ENCODE assay signal across 23 cellular contexts in the genomic region with DNA sequence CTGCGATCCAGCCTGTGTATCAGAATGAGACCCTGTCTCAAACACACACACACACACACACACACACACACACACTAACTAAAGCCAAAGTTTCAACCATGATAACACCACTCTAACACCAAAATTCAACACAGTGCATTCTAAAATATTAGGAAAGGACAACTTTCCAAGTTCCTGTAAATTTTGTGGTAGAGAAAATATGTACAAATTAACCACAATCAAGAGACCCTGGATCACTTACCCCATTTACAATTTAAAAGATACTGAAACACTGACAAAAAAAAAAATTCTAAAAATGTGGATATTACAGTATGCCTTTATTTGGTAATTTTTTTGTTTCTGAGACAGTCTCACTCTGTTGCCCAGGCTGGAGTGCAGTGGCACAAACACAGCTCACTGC. TPM values are rescaled to one million over a fixed set of nuclear protein-coding genes. Genes with fewer than 3 reads are reported as not detected.
DNase-seq lines count a peak whose midpoint lies in the region; ATAC-seq and TF ChIP-seq lines count a peak whose summit lies in the region.
"Had no signal": no experiment of that assay in that cellular context is flagged by ENCODE, and none has a peak within 500 bp of the region (broad histone marks: within the 10 kb centered on the region; RNA-seq: fewer than 3 reads in every experiment).

No MANE protein-coding gene starts in this region.

- no peak overlapping the region; the same call in 1 of the 2 replicates for H3K56ac ChIP-seq in IMR-90 (ENCODE audit: extremely low read depth, insufficient read depth, low read length)

- H3K14ac ChIP-seq in IMR-90 (replicated peaks; ENCODE audit: low read depth, low read length) = peak overlapping the region; percentile 37; the same call in 1 of the 2 replicates

- peak overlapping the region; percentile 15 for H2BK5ac ChIP-seq in IMR-90 (ENCODE audit: low read depth, low read length, poor library complexity, severe bottlenecking)

- peak overlapping the region; percentile 61 for H3K27ac Mint-ChIP-seq in mesothelial cell of epicardium

- H3K36me3 Mint-ChIP-seq in mesothelial cell of epicardium = peaks cover 10% of the 10 kb centered on the region

- no peak overlapping the region for H3K4me3 ChIP-seq in IMR-90 (ENCODE audit: insufficient read depth, low read depth, low read length)
- H3K4me3 ChIP-seq in adrenal gland = no peak overlapping the region
- H3K4me3 ChIP-seq: BLaER1, GM23248, HAP-1 had no signal

- no peak overlapping the region for H3K9ac ChIP-seq in IMR-90 (ENCODE audit: low read depth, low read length)
- H3K9ac ChIP-seq: BLaER1, GM23248, SK-N-SH had no signal

- H3K4me1 ChIP-seq in IMR-90 (ENCODE audit: control insufficient read depth, insufficient read depth, low read length) (peaks cover 13% of the 10 kb centered on the region), adrenal gland (replicated peaks in 1 of 2) (peaks cover 0 to 30% of the 10 kb centered on the region in 2 donors)

- no peak overlapping the region for H3K4me3 Mint-ChIP-seq in mesothelial cell of epicardium
- H3K4me3 Mint-ChIP-seq: CD4-positive, CD25-positive, alpha-beta regulatory T cell had no signal

- H2BK20ac ChIP-seq in IMR-90 (ENCODE audit: low read depth, low read length) = no peak overlapping the region; the same call in 1 of the 2 replicates

- H3K4me2 ChIP-seq in IMR-90 (ENCODE audit: low read depth, low read length) = no peak overlapping the region
- H3K4me2 ChIP-seq: BLaER1, SK-N-SH had no signal

- H3K27me3 Mint-ChIP-seq in mesothelial cell of epicardium (ENCODE audit: low read depth) = no peaks in the 10 kb centered on the region
- H3K27me3 Mint-ChIP-seq: CD4-positive, CD25-positive, alpha-beta regulatory T cell had no signal

- peak overlapping the region; percentile 76; the same call in 1 of the 2 replicates for H3K27ac ChIP-seq in IMR-90 (ENCODE audit: insufficient read depth, low read length)
- no peak overlapping the region for H3K27ac ChIP-seq in adrenal gland
- H3K27ac ChIP-seq: BLaER1, GM23248 had no signal

- dilution Hi-C loops in IMR-90 (cut with HindIII; ENCODE audit: low sequenced_read_pairs, unreplicated experiment) = no loop called here

- H3K36me3 ChIP-seq in IMR-90 (ENCODE audit: control insufficient read depth, insufficient read depth, low read length) (peaks cover 3% of the 10 kb centered on the region), adrenal gland (replicated peaks in 1 of 2) (no peaks in the 10 kb centered on the region)
- H3K36me3 ChIP-seq: HAP-1 had no signal

- WGBS in IMR-90 (ENCODE audit: extremely low coverage in 2 of 2, insufficient read length in 1 of 2), 2 experiments = no CpG with 5 or more reads among the region's 1 CpG
- WGBS in adrenal gland, 4 donors = 55 to 82% (median 66%) methylated on average over 1 of the region's 1 CpG

- H3K27me3 ChIP-seq in IMR-90 (ENCODE audit: control insufficient read depth, insufficient read depth, low read length) (no peaks in the 10 kb centered on the region), adrenal gland (no peaks in the 10 kb centered on the region)
- H3K27me3 ChIP-seq: BLaER1 had no signal

- H3K9me3 ChIP-seq in IMR-90 (ENCODE audit: control insufficient read depth, insufficient read depth, low read length) (peaks cover 4% of the 10 kb centered on the region), adrenal gland (replicated peaks in 1 of 3) (no peaks in the 10 kb centered on the region)
- H3K9me3 ChIP-seq: HAP-1, SK-N-SH had no signal

- H3K9me1 ChIP-seq in IMR-90 (ENCODE audit: insufficient read depth, low read length) = peaks cover 27% of the 10 kb centered on the region

- H4K91ac ChIP-seq in IMR-90 (ENCODE audit: insufficient read depth, low read depth, low read length) = 0 out of 2 replicates have a peak overlapping the region, but pooled peaks have one; percentile 31

- ATAC-seq in IMR-90 (ENCODE audit: low read depth) (no peak), GM21737 (IDR thresholded peaks at IDR 0.05; ENCODE audit: unreplicated experiment) (no peak)
- ATAC-seq: Panc1 had no signal

- H2BK120ac ChIP-seq in IMR-90 (ENCODE audit: low read depth, low read length) = peak overlapping the region; percentile 37

- TF ChIP-seq CTCF in IMR-90 (conservative IDR thresholded peaks at IDR 0.05; ENCODE audit: low read depth, low read length) (no peak), mesothelial cell of epicardium (IDR thresholded peaks at IDR 0.05; ENCODE audit: unreplicated experiment) (no peak), adrenal gland (IDR thresholded peaks at IDR 0.05) (no peak)

- POLR2A ChIA-PET in IMR-90 (lab: Charles Lee; ENCODE audit: unreplicated experiment) = no interaction called here

- peaks cover 12 to 86% of the 10 kb centered on the region in 2 experiments for H3K79me1 ChIP-seq in IMR-90 (ENCODE audit: low read depth in 1 of 2, low read length in 2 of 2)

- peak overlapping the region; percentile 69; the same call in 1 of the 2 replicates for H2AK5ac ChIP-seq in IMR-90 (ENCODE audit: low read depth, low read length)

- DNase-seq in EH (ENCODE audit: low read depth) (peak; percentile 76), IMR-90 (no peak), astrocyte of the hippocampus (ENCODE audit: low read depth, low spot score) (peak; percentile 69), mesothelial cell of epicardium (ENCODE audit: low spot score in 2 of 2, unreplicated experiment in 2 of 2) (no peak), adrenal gland (no peak), NOMO-1 (lab: John Stamatoyannopoulos, UW; ENCODE audit: unreplicated experiment in 2 of 2) (no peak)
- DNase-seq: CD4-positive, CD25-positive, alpha-beta regulatory T cell; DMS153; GM23248; KG1; MM.1S; NCI-H2029; NCI-H446; NCI-H526; SIG-M5; SK-N-SH; SW 1271 had no signal

- no TSS peak for BruUV-seq in IMR-90 (replicated peaks; lab: Mats Ljungman, UMichigan)

- TF ChIP-seq RAD21 in IMR-90 (IDR thresholded peaks at IDR 0.05; ENCODE audit: low read length) = no peak

- no peak overlapping the region for H2AFZ ChIP-seq in IMR-90 (replicated peaks; ENCODE audit: low read length, poor library complexity)
- H2AFZ ChIP-seq: GM23248 had no signal

- peaks cover 8% of the 10 kb centered on the region for H3K9me3 Mint-ChIP-seq in mesothelial cell of epicardium

- in situ Hi-C loops in IMR-90 (cut with MboI; ENCODE audit: low sequenced_read_pairs) = no loop called here

- peak overlapping the region; percentile 48; the same call in 1 of the 2 replicates for H3K18ac ChIP-seq in IMR-90 (ENCODE audit: low read depth, low read length)

- TF ChIP-seq POLR2A in IMR-90 (IDR thresholded peaks at IDR 0.05; ENCODE audit: low read depth, low read length) (no peak), adrenal gland (IDR thresholded peaks at IDR 0.05) (no peak)

- peaks cover 97% of the 10 kb centered on the region for H4K20me1 ChIP-seq in IMR-90 (ENCODE audit: insufficient read depth, low read length)

- CTCF ChIA-PET in IMR-90 (lab: Yijun Ruan, JAX) = interaction anchor here (0.6 kb wide), 1 partner anchor 44 kb away, joined by 3 read pairs; no protein-coding TSS in a partner anchor

- H3K23ac ChIP-seq in IMR-90 (ENCODE audit: low read depth, low read length) = peak overlapping the region; percentile 73; the same call in 1 of the 2 replicates

- H4K5ac ChIP-seq in IMR-90 (ENCODE audit: low read depth, low read length) = peak overlapping the region; percentile 56; the same call in 1 of the 2 replicates

- H2BK15ac ChIP-seq in IMR-90 (ENCODE audit: low read depth, low read length) = no peak overlapping the region; the same call in 1 of the 3 replicates

- peak overlapping the region in 1 of 2 experiments; percentile 74; a peak in 1 of 4 replicates for H4K8ac ChIP-seq in IMR-90 (ENCODE audit: low read depth in 2 of 2, low read length in 2 of 2)

- intact Hi-C loops in IMR-90 (cut with micrococcal nuclease) = no loop called here
- intact Hi-C loops in adrenal gland (cut with DNase I) = no loop called here

- H2AK9ac ChIP-seq in IMR-90 (replicated peaks; ENCODE audit: low read depth, low read length, poor library complexity) = no peak overlapping the region

- H3K4ac ChIP-seq in IMR-90 (ENCODE audit: low read depth, low read length) = 0 out of 2 replicates have a peak overlapping the region, but pooled peaks have one; percentile 61

- H3K4me1 Mint-ChIP-seq in mesothelial cell of epicardium = peaks cover 25% of the 10 kb centered on the region

TF ChIP-seq in IMR-90, 13 proteins besides CTCF, POLR2A, EP300 and RAD21:
- no peak for TF ChIP-seq NFE2L2 (IDR thresholded peaks at IDR 0.05; ENCODE audit: low read depth, low read length)
- TF ChIP-seq SMC3 (IDR thresholded peaks at IDR 0.05; ENCODE audit: low read depth, low read length) = no peak
- no peak for TF ChIP-seq MXI1 (IDR thresholded peaks at IDR 0.05; ENCODE audit: borderline replicate concordance, low read depth, low read length)
- TF ChIP-seq MAZ (IDR thresholded peaks at IDR 0.05; ENCODE audit: borderline replicate concordance, low read depth, low read length) = no peak
- no peak for TF ChIP-seq BHLHE40 (IDR thresholded peaks at IDR 0.05; ENCODE audit: low read depth, low read length)
- TF ChIP-seq RCOR1 (IDR thresholded peaks at IDR 0.05; ENCODE audit: insufficient replicate concordance, low read length) = no peak
- TF ChIP-seq FOS (IDR thresholded peaks at IDR 0.05; ENCODE audit: low read depth, low read length) = no peak
TF ChIP-seq in IMR-90: peak in this region for 0.

RNA-seq across cellular contexts. Expression of gene MRTFA, which starts 9.7 kb away (rescaled TPM):
- total RNA-seq in IMR-90 (2012; rRNA removed) = 12.5 and 15.3 TPM in 2 replicates
- 17.1 and 17.2 TPM in 2 replicates for polyA plus RNA-seq in IMR-90 (2012; rRNA removed)
- 27.6 and 38.8 TPM in 2 replicates for polyA plus RNA-seq in IMR-90 (2012; cell fraction: cytosol; rRNA removed)
- 38.3 and 56.9 TPM in 2 replicates for polyA plus RNA-seq in IMR-90 (2012; cell fraction: nucleus; rRNA removed; ENCODE audit: low replicate concordance)
- 105 to 109 TPM (median 108 TPM) in 3 replicates for total RNA-seq in mesothelial cell of epicardium
- 100 to 1,000 TPM in 2 of 8 donors, 10 to 100 TPM in 6; 33.9 to 141 (median 47.8) TPM for total RNA-seq in adrenal gland
- 10 to 100 TPM; 12.3 to 49.8 (median 22.7) TPM for polyA plus RNA-seq in adrenal gland

RNA-seq across cellular contexts. Expression of gene MCHR1, which starts 52.5 kb away (rescaled TPM):
- total RNA-seq in IMR-90 (2012; rRNA removed) (1.4 and 1.7 TPM in 2 replicates), mesothelial cell of epicardium (2.5 to 3.5 TPM (median 3.2 TPM) in 3 replicates), adrenal gland (1 to 10 TPM in 1 of 8 donors, under 1 TPM in 5, not detected in 2; 0.11 to 1.7 (median 0.29) TPM)
- polyA plus RNA-seq in IMR-90 (2012; rRNA removed) (3.2 and 3.5 TPM in 2 replicates), adrenal gland (under 1 TPM; 0.07 to 0.32 (median 0.24) TPM)
- 0.79 and 4.5 TPM in 2 replicates for polyA plus RNA-seq in IMR-90 (2012; cell fraction: cytosol; rRNA removed)
- polyA plus RNA-seq in IMR-90 (2012; cell fraction: nucleus; rRNA removed; ENCODE audit: low replicate concordance) = 2.0 TPM in 2 replicates
- total RNA-seq: A172; CD4-positive, CD25-positive, alpha-beta regulatory T cell; OCI-LY7 had no signal
- polyA plus RNA-seq: CD4-positive, CD25-positive, alpha-beta regulatory T cell had no signal

Comparison
In these comparisons a context has a peak if more than half of its experiments do, and no peak if none do; other contexts are left out.
1. DNase-seq: peak in EH (single experiment) and astrocyte of the hippocampus (single experiment); none in IMR-90 (single experiment), mesothelial cell of epicardium (0 of 2), adrenal gland (0 of 7) and NOMO-1 (0 of 2).